In the genomic region with DNA sequence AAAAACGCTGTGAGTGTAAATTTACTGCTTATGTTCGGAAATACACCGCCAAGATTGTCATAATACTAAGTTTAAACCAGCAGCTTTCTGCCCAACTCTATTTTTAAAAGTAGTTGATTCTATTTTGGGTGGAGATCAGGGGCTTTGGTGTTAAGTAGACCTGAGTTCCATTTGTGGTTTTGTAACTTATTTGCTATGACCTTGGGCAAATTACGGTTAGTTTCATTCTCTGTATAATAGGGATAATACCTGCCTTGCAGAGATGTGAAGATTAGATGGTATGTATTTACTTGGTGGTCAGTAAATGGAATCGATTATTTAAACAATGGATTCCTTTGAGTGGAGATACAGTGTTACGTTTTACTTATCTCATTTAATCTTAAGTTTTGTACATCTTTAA, we compare ENCODE assay signal across 8 cellular contexts. TPM values are rescaled to one million over a fixed set of nuclear protein-coding genes. Genes with fewer than 3 reads are reported as not detected.
DNase-seq lines count a peak whose midpoint lies in the region; ATAC-seq and TF ChIP-seq lines count a peak whose summit lies in the region.
"Had no signal": no experiment of that assay in that cellular context is flagged by ENCODE, and none has a peak within 500 bp of the region (broad histone marks: within the 10 kb centered on the region; RNA-seq: fewer than 3 reads in every experiment).

No MANE protein-coding gene starts in this region.

- H3K9me3 Mint-ChIP-seq in WTC11, result no peaks in the 10 kb centered on the region; the same call in 1 of the 2 replicates
- H3K9me3 Mint-ChIP-seq in stimulated activated naive B cell treated with anti-CD40 and anti-IgM and Interleukin-4, amounts not matched to agents 10 μg/mL and 1 μg/mL and 100 μg/mL, for 72 hours, result no peaks in the 10 kb centered on the region

- H3K4me3 Mint-ChIP-seq in WTC11, result peak overlapping the region; percentile 93
- peak overlapping the region; percentile 87 to 95 for H3K4me3 Mint-ChIP-seq in stimulated activated naive B cell treated with anti-CD40 and anti-IgM and Interleukin-4, amounts not matched to agents 10 μg/mL and 1 μg/mL and 100 μg/mL, for 72 hours

- POLR2A ChIA-PET in WTC11 (lab: Charles Lee), result no interaction called here

- peaks cover 64% of the 10 kb centered on the region for H3K4me1 Mint-ChIP-seq in WTC11
- H3K4me1 Mint-ChIP-seq in stimulated activated naive B cell treated with anti-CD40 and anti-IgM and Interleukin-4, amounts not matched to agents 10 μg/mL and 1 μg/mL and 100 μg/mL, for 72 hours, result peaks cover 33 to 62% of the 10 kb centered on the region in 2 donors

- no peak for DNase-seq in WTC11 (ENCODE audit: low spot score)
- no peak for DNase-seq in iPS DF 6.9 (ENCODE audit: low read depth, low spot score)
- DNase-seq in stimulated activated naive B cell treated with anti-CD40 and anti-IgM and Interleukin-4, amounts not matched to agents 10 μg/mL and 1 μg/mL and 100 μg/mL, for 72 hours, result no peak
- DNase-seq in NCI-H226, result no peak
- DNase-seq: NCI-H446 treated with DMSO at 0.1 percent for 48 hours had no signal

- no peaks in the 10 kb centered on the region for H3K27me3 ChIP-seq in iPS DF 6.9 (ENCODE audit: control insufficient read depth, insufficient read depth, low read length)

- CTCF ChIA-PET in WTC11 (lab: Charles Lee), result interaction anchor here (1.6 kb wide), 1 partner anchor 57 kb away, joined by 5 read pairs; no protein-coding TSS in a partner anchor

- peak; percentile 23 for ATAC-seq in HG03378 (IDR thresholded peaks at IDR 0.05; ENCODE audit: unreplicated experiment)
- ATAC-seq in WTC11, result no peak
- ATAC-seq in stimulated activated naive B cell treated with anti-CD40 and anti-IgM and Interleukin-4, amounts not matched to agents 10 μg/mL and 1 μg/mL and 100 μg/mL, for 72 hours (replicated peaks), result no peak
- no peak for ATAC-seq in HG03097 (IDR thresholded peaks at IDR 0.05; ENCODE audit: low FRiP score, unreplicated experiment)
- ATAC-seq in GM21381 (IDR thresholded peaks at IDR 0.05; ENCODE audit: unreplicated experiment), result no peak

- H3K4me1 ChIP-seq in iPS DF 6.9 (ENCODE audit: control insufficient read depth, insufficient read depth, low read length), result no peaks in the 10 kb centered on the region

- no peaks in the 10 kb centered on the region for H3K27me3 Mint-ChIP-seq in WTC11 (ENCODE audit: low read depth)
- no peaks in the 10 kb centered on the region for H3K27me3 Mint-ChIP-seq in stimulated activated naive B cell treated with anti-CD40 and anti-IgM and Interleukin-4, amounts not matched to agents 10 μg/mL and 1 μg/mL and 100 μg/mL, for 72 hours

- TF ChIP-seq CTCF in WTC11 (IDR thresholded peaks at IDR 0.05), result no peak

- H3K27ac Mint-ChIP-seq in WTC11, result peak overlapping the region; percentile 99
- H3K27ac Mint-ChIP-seq in stimulated activated naive B cell treated with anti-CD40 and anti-IgM and Interleukin-4, amounts not matched to agents 10 μg/mL and 1 μg/mL and 100 μg/mL, for 72 hours, result peak overlapping the region; percentile 97

- H3K27ac ChIP-seq in iPS DF 6.9 (ENCODE audit: low read length), result no peak overlapping the region

- H3K9me3 ChIP-seq in iPS DF 6.9 (ENCODE audit: control insufficient read depth, insufficient read depth, low read length), result no peaks in the 10 kb centered on the region

- H3K36me3 Mint-ChIP-seq in WTC11, result peaks cover 3% of the 10 kb centered on the region; the same call in 1 of the 2 replicates
- H3K36me3 Mint-ChIP-seq in stimulated activated naive B cell treated with anti-CD40 and anti-IgM and Interleukin-4, amounts not matched to agents 10 μg/mL and 1 μg/mL and 100 μg/mL, for 72 hours, result peaks cover 10 to 20% of the 10 kb centered on the region in 2 donors

- peak overlapping the region; percentile 98; the same call in 1 of the 2 replicates for H3K4me3 ChIP-seq in iPS DF 6.9 (ENCODE audit: low read length)

- no peaks in the 10 kb centered on the region for H3K36me3 ChIP-seq in iPS DF 6.9 (ENCODE audit: control insufficient read depth, insufficient read depth, low read length)

- WGBS in iPS DF 6.9 (ENCODE audit: insufficient coverage, insufficient read length), result no CpG with 5 or more reads among the region's 6 CpGs

TF ChIP-seq in WTC11, 78 proteins besides CTCF, POLR2A, EP300 and RAD21:
- TF ChIP-seq ESRRA (CRISPR knock-in tag; IDR thresholded peaks at IDR 0.05; ENCODE audit: borderline replicate concordance), result no peak
- TF ChIP-seq NR1H2 (CRISPR knock-in tag; IDR thresholded peaks at IDR 0.05), result no peak
- TF ChIP-seq, protein P1, sequence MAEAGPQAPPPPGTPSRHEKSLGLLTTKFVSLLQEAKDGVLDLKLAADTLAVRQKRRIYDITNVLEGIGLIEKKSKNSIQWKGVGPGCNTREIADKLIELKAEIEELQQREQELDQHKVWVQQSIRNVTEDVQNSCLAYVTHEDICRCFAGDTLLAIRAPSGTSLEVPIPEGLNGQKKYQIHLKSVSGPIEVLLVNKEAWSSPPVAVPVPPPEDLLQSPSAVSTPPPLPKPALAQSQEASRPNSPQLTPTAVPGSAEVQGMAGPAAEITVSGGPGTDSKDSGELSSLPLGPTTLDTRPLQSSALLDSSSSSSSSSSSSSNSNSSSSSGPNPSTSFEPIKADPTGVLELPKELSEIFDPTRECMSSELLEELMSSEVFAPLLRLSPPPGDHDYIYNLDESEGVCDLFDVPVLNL (CRISPR knock-in tag; IDR thresholded peaks at IDR 0.05; ENCODE audit: borderline replicate concordance, low read depth), result no peak
- no peak for TF ChIP-seq TP53 (CRISPR knock-in tag; IDR thresholded peaks at IDR 0.05)

RNA-seq across cellular contexts. Expression of a gene that starts 1.6 kb away (rescaled TPM):
- 150 to 180 TPM (median 160 TPM) in 3 replicates for total RNA-seq in WTC11 (2021)
